In genomic region chr6:44127186-44128019, GRCh38 we compare ENCODE assay signal across 8 cellular contexts. TPM values are rescaled to one million over a fixed set of nuclear protein-coding genes. Genes with fewer than 3 reads are reported as not detected.
A peak's percentile ranks its signal among the peaks of the same experiment; 100 is the strongest.
DNase-seq lines count a peak whose midpoint lies in the region; ATAC-seq, FAIRE-seq and TF ChIP-seq lines count a peak whose summit lies in the region.

TSS of gene MRPL14 (minus strand) at chr6:44127452. CDS start at chr6:44116611, 10,841 bp downstream.
TSS of gene TMEM63B (plus strand) at chr6:44127554. CDS start at chr6:44134585, 7,031 bp downstream.

- peak in 1 of 2 donors; percentile 89 for TF ChIP-seq EP300 in tibial nerve (IDR thresholded peaks at IDR 0.05)

- no peaks in the 10 kb centered on the region for H3K9me3 Mint-ChIP-seq in activated naive CD8-positive, alpha-beta T cell treated with anti-CD3 and anti-CD28 coated beads, Interleukin-2, amount 50 U/mL, for 24 hours

- H3K27me3 ChIP-seq in cardiac muscle cell (no peaks in the 10 kb centered on the region), tibial nerve (no peaks in the 10 kb centered on the region)

- peaks cover 53% of the 10 kb centered on the region for H3K4me1 Mint-ChIP-seq in activated naive CD8-positive, alpha-beta T cell treated with anti-CD3 and anti-CD28 coated beads, Interleukin-2, amount 50 U/mL, for 24 hours

- H3K4me1 ChIP-seq in ES-I3 (ENCODE audit: insufficient read depth, low read length) = peaks cover 21% of the 10 kb centered on the region
- H3K4me1 ChIP-seq in cardiac muscle cell (ENCODE audit: low read depth) = peaks cover 37% of the 10 kb centered on the region
- H3K4me1 ChIP-seq in tibial nerve = peaks cover 5 to 54% (median 35%) of the 10 kb centered on the region in 4 donors

- peak; percentile 74 for ATAC-seq in activated naive CD8-positive, alpha-beta T cell treated with anti-CD3 and anti-CD28 coated beads, Interleukin-2, amount 50 U/mL, for 24 hours

- H3K36me3 Mint-ChIP-seq in activated naive CD8-positive, alpha-beta T cell treated with anti-CD3 and anti-CD28 coated beads, Interleukin-2, amount 50 U/mL, for 24 hours (ENCODE audit: low read depth) = peaks cover 16% of the 10 kb centered on the region

- 0 to 1% methylated on average over 32 to 35 of the region's 80 CpGs for WGBS in tibial nerve, 2 donors

- TF ChIP-seq CTCF in cardiac muscle cell (IDR thresholded peaks at IDR 0.05; ENCODE audit: low read depth, low read length) (no peak), tibial nerve (IDR thresholded peaks at IDR 0.05) (no peak)

- no peaks in the 10 kb centered on the region for H3K36me3 ChIP-seq in ES-I3 (ENCODE audit: insufficient read depth, low read length)
- H3K36me3 ChIP-seq in cardiac muscle cell = no peaks in the 10 kb centered on the region
- no peaks in the 10 kb centered on the region for H3K36me3 ChIP-seq in tibial nerve

- H3K27ac Mint-ChIP-seq in activated naive CD8-positive, alpha-beta T cell treated with anti-CD3 and anti-CD28 coated beads, Interleukin-2, amount 50 U/mL, for 24 hours = peak within 1 kb of the TSS; percentile 87

- H3K27me3 Mint-ChIP-seq in activated naive CD8-positive, alpha-beta T cell treated with anti-CD3 and anti-CD28 coated beads, Interleukin-2, amount 50 U/mL, for 24 hours = no peaks in the 10 kb centered on the region

- H3K4me3 ChIP-seq in cardiac muscle cell = peak within 1 kb of the TSS; percentile 82
- peak within 1 kb of the TSS; percentile 76 to 97 (median 91) for H3K4me3 ChIP-seq in tibial nerve

- peak within 1 kb of the TSS; percentile 99 for H3K9ac ChIP-seq in ES-I3 (ENCODE audit: low read depth, low read length)

- FAIRE-seq in H54 (lab: Jason Lieb, UNC) = no peak

- no peaks in the 10 kb centered on the region for H3K9me3 ChIP-seq in ES-I3 (ENCODE audit: control insufficient read depth, insufficient read depth, low read length)
- H3K9me3 ChIP-seq in cardiac muscle cell (ENCODE audit: low read depth) = no peaks in the 10 kb centered on the region
- H3K9me3 ChIP-seq in tibial nerve = no peaks in the 10 kb centered on the region

- peak; percentile 100 for DNase-seq in H54 (ENCODE audit: insufficient read length, low spot score)
- peak; percentile 68 for DNase-seq in MV-4-11 (lab: John Stamatoyannopoulos, UW)
- DNase-seq in T follicular helper cell (ENCODE audit: low read depth) = peak; percentile 87
- DNase-seq in activated naive CD8-positive, alpha-beta T cell treated with anti-CD3 and anti-CD28 coated beads, Interleukin-2, amount 50 U/mL, for 24 hours = peak; percentile 94
- DNase-seq in cardiac muscle cell (ENCODE audit: low read depth in 1 of 2, low spot score in 1 of 2) = peak; percentile 93 to 95
- peak; percentile 75 for DNase-seq in pons (ENCODE audit: low spot score)
- DNase-seq in tibial nerve (ENCODE audit: low spot score in 2 of 2) = peak; percentile 66 to 76

- H3K27ac ChIP-seq in cardiac muscle cell (peak within 1 kb of the TSS; percentile 96), tibial nerve (peak within 1 kb of the TSS; percentile 72 to 97 (median 92))

- TF ChIP-seq POLR2A in H54 (IDR thresholded peaks at IDR 0.05; ENCODE audit: low read depth, low read length) (peak; percentile 83), tibial nerve (IDR thresholded peaks at IDR 0.05) (peak; percentile 81 to 82)

- H3K4me3 Mint-ChIP-seq in activated naive CD8-positive, alpha-beta T cell treated with anti-CD3 and anti-CD28 coated beads, Interleukin-2, amount 50 U/mL, for 24 hours = peak within 1 kb of the TSS; percentile 86

RNA-seq across cellular contexts. Expression of gene MRPL14, which starts in this region (rescaled TPM):
- 66.4 and 78.8 TPM in 2 replicates for total RNA-seq in cardiac muscle cell
- polyA plus RNA-seq in cardiac muscle cell = 130 and 165 TPM in 2 replicates
- 10 to 100 TPM in 3 of 4 donors, 1 to 10 TPM in 1; 8.8 to 36.6 (median 18.9) TPM for total RNA-seq in tibial nerve

RNA-seq across cellular contexts. Expression of gene TMEM63B, which starts in this region (rescaled TPM):
- total RNA-seq in cardiac muscle cell = 52.4 and 57.3 TPM in 2 replicates
- polyA plus RNA-seq in cardiac muscle cell = 51.7 and 54.2 TPM in 2 replicates
- total RNA-seq in tibial nerve = 10 to 100 TPM; 18.6 to 34.5 (median 27.6) TPM

Comparison
In these comparisons a context has a peak if more than half of its experiments do, and no peak if none do; other contexts are left out.
1. Peak in every context shown above with its lines: DNase-seq, ATAC-seq, H3K4me3 ChIP-seq and H3K27ac ChIP-seq.